In genomic region chrX:154603438-154604430, GRCh38 we compare ENCODE assay signal across 6 cellular contexts. TPM values are rescaled to one million over a fixed set of nuclear protein-coding genes. Genes with fewer than 3 reads are reported as not detected.
A peak's percentile ranks its signal among the peaks of the same experiment; 100 is the strongest.
DNase-seq lines count a peak whose midpoint lies in the region; TF ChIP-seq lines count a peak whose summit lies in the region.

No MANE protein-coding gene starts in this region.

- DNase-seq in NCI-H2029 treated with DMSO at 0.1 percent for 48 hours (lab: John Stamatoyannopoulos, UW) (peak; percentile 9), NCI-H2029 (lab: John Stamatoyannopoulos, UW) (no peak), dermis blood vessel endothelial cell (peak; percentile 57), superior temporal gyrus (ENCODE audit: extremely low spot score) (peak; percentile 5), MM.1S (no peak), HAP-1 (ENCODE audit: low spot score in 2 of 2) (no peak)

- H4K20me1 ChIP-seq in MM.1S (ENCODE audit: insufficient read depth, low read length), result no peaks in the 10 kb centered on the region

- H3K9me3 ChIP-seq in MM.1S (replicated peaks; ENCODE audit: insufficient read depth, low read length), result no peaks in the 10 kb centered on the region
- no peaks in the 10 kb centered on the region; the same call in 1 of the 2 replicates for H3K9me3 ChIP-seq in HAP-1

- no peak overlapping the region for H2AFZ ChIP-seq in MM.1S (ENCODE audit: low read length)

- H3K4me3 ChIP-seq in MM.1S (ENCODE audit: low read length), result no peak overlapping the region
- H3K4me3 ChIP-seq in HAP-1, result no peak overlapping the region

- no peak overlapping the region for H3K9ac ChIP-seq in MM.1S (ENCODE audit: low read length)

- H3K36me3 ChIP-seq in MM.1S (replicated peaks; ENCODE audit: insufficient read depth, low read length), result no peaks in the 10 kb centered on the region
- no peaks in the 10 kb centered on the region for H3K36me3 ChIP-seq in HAP-1 (replicated peaks)

- H3K79me2 ChIP-seq in MM.1S (ENCODE audit: low read length), result no peaks in the 10 kb centered on the region

- no peaks in the 10 kb centered on the region for H3K27me3 ChIP-seq in MM.1S (replicated peaks; ENCODE audit: insufficient read depth, low read length)
- H3K27me3 ChIP-seq in HAP-1 (ENCODE audit: low read depth), result 0 out of 2 replicates have a peak, but pooled peaks cover 7% of the 10 kb centered on the region

- H3K4me1 ChIP-seq in MM.1S (ENCODE audit: low read length) (peaks cover 5% of the 10 kb centered on the region; the same call in 1 of the 2 replicates), HAP-1 (no peaks in the 10 kb centered on the region)

- no peak for TF ChIP-seq CTCF in MM.1S (IDR thresholded peaks at IDR 0.05; ENCODE audit: low read length)

- no peak overlapping the region for H3K4me2 ChIP-seq in MM.1S (ENCODE audit: low read depth, low read length)

- H3F3A ChIP-seq in MM.1S (ENCODE audit: insufficient read depth, low read length), result no peaks in the 10 kb centered on the region

- no peaks in the 10 kb centered on the region for H3K9me2 ChIP-seq in MM.1S (replicated peaks; ENCODE audit: insufficient read depth, low read length)

- H3K27ac ChIP-seq in MM.1S (ENCODE audit: low read length), result no peak overlapping the region

- in situ Hi-C loops in HAP-1 (cut with MboI; ENCODE audit: low sequenced_read_pairs), result no loop called here

RNA-seq across cellular contexts. Expression of gene CTAG1B, which starts 15.3 kb away (rescaled TPM):
- total RNA-seq in dermis blood vessel endothelial cell, result not detected in 2 replicates

RNA-seq across cellular contexts. Expression of gene CTAG1A, which starts 18.8 kb away (rescaled TPM):
- total RNA-seq in dermis blood vessel endothelial cell, result not detected in 2 replicates

RNA-seq across cellular contexts. Expression of gene CTAG2, which starts 49.6 kb away (rescaled TPM):
- not detected in 2 replicates for total RNA-seq in dermis blood vessel endothelial cell

RNA-seq across cellular contexts. Expression of gene IKBKG, which starts 56.3 kb away (rescaled TPM):
- total RNA-seq in dermis blood vessel endothelial cell, result 15.5 and 22.1 TPM in 2 replicates

RNA-seq across cellular contexts. Expression of gene G6PD, which starts 57.1 kb away (rescaled TPM):
- total RNA-seq in dermis blood vessel endothelial cell, result 29.1 and 117 TPM in 2 replicates

Comparison
In these comparisons a context has a peak if more than half of its experiments do, and no peak if none do; other contexts are left out.
1. DNase-seq: peak in NCI-H2029 treated with DMSO at 0.1 percent for 48 hours (single experiment), dermis blood vessel endothelial cell (single experiment) and superior temporal gyrus (single experiment); none in NCI-H2029 (single experiment), MM.1S (single experiment) and HAP-1 (0 of 2).